Comparison of ENCODE assay signal across 8 cellular contexts in the genomic region with DNA sequence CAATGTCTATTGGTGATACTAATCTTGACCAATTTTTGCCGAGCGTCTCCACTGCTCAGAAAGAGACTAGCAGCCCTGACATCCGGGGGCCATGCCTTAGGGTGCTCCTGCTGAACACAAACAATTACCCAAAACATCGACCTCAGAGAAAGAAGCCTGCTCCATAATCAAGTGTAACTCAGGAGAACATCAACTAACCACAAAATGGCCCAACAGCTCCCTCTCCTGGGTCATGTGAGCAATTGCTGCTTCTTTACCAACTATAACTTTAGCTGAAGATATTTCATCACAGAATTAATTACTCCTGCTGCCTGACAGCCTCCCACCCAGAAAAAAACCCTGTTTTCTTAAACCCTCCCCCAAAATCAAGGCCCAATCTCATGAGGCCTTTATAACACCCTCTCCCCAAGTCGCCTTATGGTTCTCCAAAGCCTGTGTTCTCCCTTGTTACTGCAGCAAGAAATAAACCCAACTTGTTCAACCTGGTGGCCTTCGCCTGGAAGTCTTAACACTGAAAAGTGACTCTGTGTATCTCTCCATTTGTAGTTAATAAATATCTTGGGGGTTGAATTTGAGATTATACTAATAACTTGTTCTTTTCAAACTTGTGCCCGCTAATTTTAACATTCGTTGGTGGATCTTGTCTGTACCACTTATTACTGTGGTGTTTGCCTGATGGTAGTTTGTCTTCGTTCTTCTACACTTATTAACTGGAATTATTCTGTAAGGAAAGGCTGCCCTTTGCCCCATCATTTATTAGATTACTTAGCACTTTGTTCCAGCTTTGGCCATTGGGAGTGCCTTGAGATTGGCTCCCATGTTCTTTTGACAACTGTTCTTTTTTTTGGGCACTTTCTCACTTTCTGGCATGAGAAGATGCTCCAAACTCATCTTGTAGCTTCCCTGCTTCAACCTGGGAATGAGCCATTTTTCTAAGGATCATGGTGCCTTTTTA. TPM values are rescaled to one million over a fixed set of nuclear protein-coding genes. Genes with fewer than 3 reads are reported as not detected.
A peak's percentile ranks its signal among the peaks of the same experiment; 100 is the strongest.
DNase-seq lines count a peak whose midpoint lies in the region; ATAC-seq, FAIRE-seq and TF ChIP-seq lines count a peak whose summit lies in the region.

No MANE protein-coding gene starts in this region.

- peaks cover 1% of the 10 kb centered on the region for H3K9me3 Mint-ChIP-seq in glutamatergic neuron (ENCODE audit: unreplicated experiment)

- no peak overlapping the region for H3K27ac Mint-ChIP-seq in glutamatergic neuron (ENCODE audit: unreplicated experiment)

- TF ChIP-seq POLR2A in uterus (IDR thresholded peaks at IDR 0.05): no peak

- TF ChIP-seq CTCF in glutamatergic neuron (IDR thresholded peaks at IDR 0.05; ENCODE audit: partially characterized antibody, unreplicated experiment) (peak; percentile 86), uterus (IDR thresholded peaks at IDR 0.05) (peak; percentile 77 to 88 (median 84))

- H3K4me1 ChIP-seq in uterus: no peaks in the 10 kb centered on the region

- no peak overlapping the region for H3K4me3 Mint-ChIP-seq in glutamatergic neuron (ENCODE audit: unreplicated experiment)

- H3K27me3 ChIP-seq in uterus: no peaks in the 10 kb centered on the region

- H3K4me1 Mint-ChIP-seq in glutamatergic neuron (ENCODE audit: low read depth, unreplicated experiment): peaks cover 8% of the 10 kb centered on the region

- peak; percentile 91 for ATAC-seq in SK-N-SH treated with all-trans-retinoic acid at 6 μM for 48 hours

- no peaks in the 10 kb centered on the region for H3K9me3 ChIP-seq in uterus

- intact Hi-C loops in posterior cingulate gyrus (cut with DNase I): loop anchor here (5.0 to 10.0 kb wide), 3 partner anchors 52 to 549 kb away; partner anchors contain the start of gene NACAD
- intact Hi-C loops in uterus (cut with DNase I; ENCODE audit: low total_unique reads): no loop called here

- H3K4me3 ChIP-seq in uterus: no peak overlapping the region

- H3K36me3 ChIP-seq in uterus: no peaks in the 10 kb centered on the region

- H3K27me3 Mint-ChIP-seq in glutamatergic neuron (ENCODE audit: unreplicated experiment): peaks cover 4% of the 10 kb centered on the region

- DNase-seq in AG08396 (ENCODE audit: low spot score): peak; percentile 82
- peak; percentile 83 for DNase-seq in GM19239 (ENCODE audit: insufficient read length, low spot score)
- peak; percentile 60 for DNase-seq in NCI-H1092 (lab: John Stamatoyannopoulos, UW)
- DNase-seq in activated naive CD4-positive, alpha-beta T cell treated with anti-CD3 and anti-CD28 coated beads, Interleukin-2, amount 50 U/mL, for 16 hours: peak; percentile 59
- peak; percentile 65 for DNase-seq in glutamatergic neuron
- DNase-seq in posterior cingulate gyrus: peak in 7 of 10 donors; percentile 38 to 88 (median 64)
- peak; percentile 58 to 60 for DNase-seq in uterus

- no peak overlapping the region for H3K27ac ChIP-seq in uterus

- FAIRE-seq in GM19239 (lab: Jason Lieb, UNC): peak; percentile 85

- no peaks in the 10 kb centered on the region for H3K36me3 Mint-ChIP-seq in glutamatergic neuron (ENCODE audit: unreplicated experiment)

TF ChIP-seq in SK-N-SH treated with all-trans-retinoic acid at 6 μM for 48 hours, 23 proteins besides CTCF, POLR2A, EP300 and RAD21:
- no peak for TF ChIP-seq ISL1 (CRISPR knock-in tag; IDR thresholded peaks at IDR 0.05)
- TF ChIP-seq TCF4 (CRISPR knock-in tag; IDR thresholded peaks at IDR 0.05; ENCODE audit: borderline replicate concordance): no peak
- TF ChIP-seq, protein P1, sequence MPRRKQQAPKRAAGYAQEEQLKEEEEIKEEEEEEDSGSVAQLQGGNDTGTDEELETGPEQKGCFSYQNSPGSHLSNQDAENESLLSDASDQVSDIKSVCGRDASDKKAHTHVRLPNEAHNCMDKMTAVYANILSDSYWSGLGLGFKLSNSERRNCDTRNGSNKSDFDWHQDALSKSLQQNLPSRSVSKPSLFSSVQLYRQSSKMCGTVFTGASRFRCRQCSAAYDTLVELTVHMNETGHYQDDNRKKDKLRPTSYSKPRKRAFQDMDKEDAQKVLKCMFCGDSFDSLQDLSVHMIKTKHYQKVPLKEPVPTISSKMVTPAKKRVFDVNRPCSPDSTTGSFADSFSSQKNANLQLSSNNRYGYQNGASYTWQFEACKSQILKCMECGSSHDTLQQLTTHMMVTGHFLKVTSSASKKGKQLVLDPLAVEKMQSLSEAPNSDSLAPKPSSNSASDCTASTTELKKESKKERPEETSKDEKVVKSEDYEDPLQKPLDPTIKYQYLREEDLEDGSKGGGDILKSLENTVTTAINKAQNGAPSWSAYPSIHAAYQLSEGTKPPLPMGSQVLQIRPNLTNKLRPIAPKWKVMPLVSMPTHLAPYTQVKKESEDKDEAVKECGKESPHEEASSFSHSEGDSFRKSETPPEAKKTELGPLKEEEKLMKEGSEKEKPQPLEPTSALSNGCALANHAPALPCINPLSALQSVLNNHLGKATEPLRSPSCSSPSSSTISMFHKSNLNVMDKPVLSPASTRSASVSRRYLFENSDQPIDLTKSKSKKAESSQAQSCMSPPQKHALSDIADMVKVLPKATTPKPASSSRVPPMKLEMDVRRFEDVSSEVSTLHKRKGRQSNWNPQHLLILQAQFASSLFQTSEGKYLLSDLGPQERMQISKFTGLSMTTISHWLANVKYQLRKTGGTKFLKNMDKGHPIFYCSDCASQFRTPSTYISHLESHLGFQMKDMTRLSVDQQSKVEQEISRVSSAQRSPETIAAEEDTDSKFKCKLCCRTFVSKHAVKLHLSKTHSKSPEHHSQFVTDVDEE (CRISPR knock-in tag; IDR thresholded peaks at IDR 0.05): no peak
- no peak for TF ChIP-seq ESRRG (CRISPR knock-in tag; IDR thresholded peaks at IDR 0.05)
- TF ChIP-seq CSDC2 (CRISPR knock-in tag; IDR thresholded peaks at IDR 0.05): no peak

RNA-seq across cellular contexts. Expression of gene RAMP3, which starts 21.2 kb away (rescaled TPM):
- total RNA-seq in glutamatergic neuron (ENCODE audit: unreplicated experiment) (not detected), uterus (100 to 1,000 TPM in 1 of 4 donors, 10 to 100 TPM in 3; 11.9 to 182 (median 57.5) TPM)

RNA-seq across cellular contexts. Expression of gene TBRG4, which starts 24.9 kb away (rescaled TPM):
- total RNA-seq in glutamatergic neuron (ENCODE audit: unreplicated experiment) (90.1 TPM), uterus (10 to 100 TPM in 3 of 4 donors, 1 to 10 TPM in 1; 7.4 to 51.2 (median 42.5) TPM)

RNA-seq across cellular contexts. Expression of gene NACAD, which starts 47.6 kb away (rescaled TPM):
- total RNA-seq in glutamatergic neuron (ENCODE audit: unreplicated experiment) (125 TPM), uterus (10 to 100 TPM in 1 of 4 donors, 1 to 10 TPM in 2, under 1 TPM in 1; 0.51 to 26.9 (median 5.4) TPM)

Comparison
In these comparisons a context has a peak if more than half of its experiments do, and no peak if none do; other contexts are left out.
1. RNA of gene RAMP3, which starts 21.2 kb away (total RNA-seq): 11.9 to 182 TPM in uterus; not detected in glutamatergic neuron (single experiment); every median in the first group is over 10 times any median in the second.
2. Peak in every context shown above with its lines, with median percentiles within 50 percentile points of each other: DNase-seq.